In genomic region chr1:70205076-70205436, GRCh38 we compare ENCODE assay signal across 8 cellular contexts. TPM values are rescaled to one million over a fixed set of nuclear protein-coding genes. Genes with fewer than 3 reads are reported as not detected.
DNase-seq lines count a peak whose midpoint lies in the region; ATAC-seq, FAIRE-seq and TF ChIP-seq lines count a peak whose summit lies in the region.

No MANE protein-coding gene starts in this region.

- DNase-seq in T-helper 1 cell (no peak), suprapubic skin (ENCODE audit: low spot score in 2 of 2) (no peak), urothelium cell line (ENCODE audit: low spot score) (no peak), posterior vena cava (ENCODE audit: low spot score) (no peak)
- no peak for DNase-seq in activated T-helper 1 cell treated with anti-CD3 and anti-CD28 coated beads, Interleukin-12 subunit alpha, Interleukin-12 subunit beta, Interleukin-2, Interleukin-4 antibody, amounts not matched to agents 30 ng/mL and 10 ng/mL and 1 ng/mL, durations not matched to agents 14 hours and 24 hours and 36 hours (ENCODE audit: low spot score)

- no peaks in the 10 kb centered on the region for H3K36me3 ChIP-seq in suprapubic skin

- peak overlapping the region; percentile 92 for H3K27ac ChIP-seq in suprapubic skin

- no peaks in the 10 kb centered on the region for H3K27me3 Mint-ChIP-seq in T-helper 1 cell treated with Interleukin-12 subunit alpha and Interleukin-12 subunit beta and Interleukin-4 antibody, amounts not matched to agents 30 μg/mL and 1 μg/mL, for 36 hours (ENCODE audit: low read depth)
- no peaks in the 10 kb centered on the region for H3K27me3 Mint-ChIP-seq in activated T-helper 1 cell treated with anti-CD3 and anti-CD28 coated beads, Interleukin-12 subunit alpha, Interleukin-12 subunit beta, Interleukin-2, Interleukin-4 antibody, amounts not matched to agents 30 ng/mL and 10 ng/mL and 1 ng/mL, durations not matched to agents 14 hours and 24 hours and 36 hours (ENCODE audit: insufficient read depth)

- peak; percentile 33 for ATAC-seq in HG03039 (IDR thresholded peaks at IDR 0.05; ENCODE audit: unreplicated experiment)

- peaks cover 50% of the 10 kb centered on the region for H3K4me1 ChIP-seq in suprapubic skin

- FAIRE-seq in urothelium cell line (lab: Jason Lieb, UNC): no peak

- peaks cover 48% of the 10 kb centered on the region for H3K4me1 Mint-ChIP-seq in T-helper 1 cell treated with Interleukin-12 subunit alpha and Interleukin-12 subunit beta and Interleukin-4 antibody, amounts not matched to agents 30 μg/mL and 1 μg/mL, for 36 hours (ENCODE audit: low read depth)
- H3K4me1 Mint-ChIP-seq in activated T-helper 1 cell treated with anti-CD3 and anti-CD28 coated beads, Interleukin-12 subunit alpha, Interleukin-12 subunit beta, Interleukin-2, Interleukin-4 antibody, amounts not matched to agents 30 ng/mL and 10 ng/mL and 1 ng/mL, durations not matched to agents 14 hours and 24 hours and 36 hours (ENCODE audit: low read depth): peaks cover 61% of the 10 kb centered on the region

- H3K9me3 Mint-ChIP-seq in T-helper 1 cell treated with Interleukin-12 subunit alpha and Interleukin-12 subunit beta and Interleukin-4 antibody, amounts not matched to agents 30 μg/mL and 1 μg/mL, for 36 hours: no peaks in the 10 kb centered on the region
- no peaks in the 10 kb centered on the region for H3K9me3 Mint-ChIP-seq in activated T-helper 1 cell treated with anti-CD3 and anti-CD28 coated beads, Interleukin-12 subunit alpha, Interleukin-12 subunit beta, Interleukin-2, Interleukin-4 antibody, amounts not matched to agents 30 ng/mL and 10 ng/mL and 1 ng/mL, durations not matched to agents 14 hours and 24 hours and 36 hours

- TF ChIP-seq EP300 in suprapubic skin (IDR thresholded peaks at IDR 0.05): no peak

- TF ChIP-seq POLR2A in suprapubic skin (IDR thresholded peaks at IDR 0.05): no peak

- H3K4me3 ChIP-seq in iPS-18c (ENCODE audit: insufficient read depth, low read depth, low read length) (peak overlapping the region; percentile 94), suprapubic skin (peak overlapping the region; percentile 73)

- WGBS in suprapubic skin: 0% methylated on average over 10 of the region's 10 CpGs

- H3K9me3 ChIP-seq in iPS-18c (ENCODE audit: control insufficient read depth, insufficient read depth, low read length) (no peaks in the 10 kb centered on the region), suprapubic skin (no peaks in the 10 kb centered on the region)

- peak overlapping the region; percentile 99 for H3K27ac Mint-ChIP-seq in T-helper 1 cell treated with Interleukin-12 subunit alpha and Interleukin-12 subunit beta and Interleukin-4 antibody, amounts not matched to agents 30 μg/mL and 1 μg/mL, for 36 hours
- H3K27ac Mint-ChIP-seq in activated T-helper 1 cell treated with anti-CD3 and anti-CD28 coated beads, Interleukin-12 subunit alpha, Interleukin-12 subunit beta, Interleukin-2, Interleukin-4 antibody, amounts not matched to agents 30 ng/mL and 10 ng/mL and 1 ng/mL, durations not matched to agents 14 hours and 24 hours and 36 hours: peak overlapping the region; percentile 96

- TF ChIP-seq CTCF in suprapubic skin (IDR thresholded peaks at IDR 0.05): no peak

- no peaks in the 10 kb centered on the region for H3K27me3 ChIP-seq in suprapubic skin

- H3K4me3 Mint-ChIP-seq in T-helper 1 cell treated with Interleukin-12 subunit alpha and Interleukin-12 subunit beta and Interleukin-4 antibody, amounts not matched to agents 30 μg/mL and 1 μg/mL, for 36 hours: peak overlapping the region; percentile 97
- peak overlapping the region; percentile 100 for H3K4me3 Mint-ChIP-seq in activated T-helper 1 cell treated with anti-CD3 and anti-CD28 coated beads, Interleukin-12 subunit alpha, Interleukin-12 subunit beta, Interleukin-2, Interleukin-4 antibody, amounts not matched to agents 30 ng/mL and 10 ng/mL and 1 ng/mL, durations not matched to agents 14 hours and 24 hours and 36 hours

- H3K36me3 Mint-ChIP-seq in T-helper 1 cell treated with Interleukin-12 subunit alpha and Interleukin-12 subunit beta and Interleukin-4 antibody, amounts not matched to agents 30 μg/mL and 1 μg/mL, for 36 hours (ENCODE audit: low read depth): peaks cover 17% of the 10 kb centered on the region
- peaks cover 22% of the 10 kb centered on the region for H3K36me3 Mint-ChIP-seq in activated T-helper 1 cell treated with anti-CD3 and anti-CD28 coated beads, Interleukin-12 subunit alpha, Interleukin-12 subunit beta, Interleukin-2, Interleukin-4 antibody, amounts not matched to agents 30 ng/mL and 10 ng/mL and 1 ng/mL, durations not matched to agents 14 hours and 24 hours and 36 hours (ENCODE audit: low read depth)

- intact Hi-C loops in activated T-helper 1 cell treated with anti-CD3 and anti-CD28 coated beads, Interleukin-12 subunit alpha, Interleukin-12 subunit beta, Interleukin-2, Interleukin-4 antibody, amounts not matched to agents 30 ng/mL and 10 ng/mL and 1 ng/mL, durations not matched to agents 14 hours and 24 hours and 36 hours (cut with micrococcal nuclease): loop anchor here (1.0 kb wide), 4 partner anchors 16 to 876 kb away; partner anchors contain the start of genes ANKRD13C, CTH, SRSF11 and ZRANB2
- intact Hi-C loops in posterior vena cava (cut with DNase I): no loop called here

RNA-seq across cellular contexts. Expression of gene LRRC40, which starts 0.3 kb away (rescaled TPM):
- total RNA-seq in activated T-helper 1 cell treated with anti-CD3 and anti-CD28 coated beads, Interleukin-12 subunit alpha, Interleukin-12 subunit beta, Interleukin-2, Interleukin-4 antibody, amounts not matched to agents 30 ng/mL and 10 ng/mL and 1 ng/mL, durations not matched to agents 14 hours and 24 hours and 36 hours: 22.6 and 23.4 TPM in 2 replicates
- total RNA-seq in suprapubic skin (10 to 100 TPM in 2 of 4 donors, 1 to 10 TPM in 2; 8.6 to 14.4 (median 10.4) TPM), posterior vena cava (10 to 100 TPM; 12.4 to 17.2 TPM)

RNA-seq across cellular contexts. Expression of gene SRSF11, which starts 16.1 kb away (rescaled TPM):
- total RNA-seq in activated T-helper 1 cell treated with anti-CD3 and anti-CD28 coated beads, Interleukin-12 subunit alpha, Interleukin-12 subunit beta, Interleukin-2, Interleukin-4 antibody, amounts not matched to agents 30 ng/mL and 10 ng/mL and 1 ng/mL, durations not matched to agents 14 hours and 24 hours and 36 hours: 199 and 202 TPM in 2 replicates
- total RNA-seq in suprapubic skin (100 to 1,000 TPM; 104 to 419 (median 110) TPM), posterior vena cava (100 to 1,000 TPM; 127 to 147 TPM)
